ENCODE assay signal across 1 cellular context in genomic region chr6:39207421-39208232, GRCh38.
TF ChIP-seq lines count a peak whose summit lies in the region.

No MANE protein-coding gene starts in this region.

TF ChIP-seq in H1, 55 proteins besides CTCF, POLR2A, EP300 and RAD21:
- TF ChIP-seq BACH1 (IDR thresholded peaks at IDR 0.05; ENCODE audit: low read length) (no peak), NANOG (IDR thresholded peaks at IDR 0.05; ENCODE audit: insufficient read depth, low read depth, low read length, poor library complexity, severe bottlenecking) (no peak), SIX5 (IDR thresholded peaks at IDR 0.05; ENCODE audit: low read depth, low read length) (no peak), ATF2 (IDR thresholded peaks at IDR 0.05; ENCODE audit: low read length) (no peak), TCF12 (IDR thresholded peaks at IDR 0.05; ENCODE audit: low read depth, low read length) (no peak), SP4 (IDR thresholded peaks at IDR 0.05; ENCODE audit: low read length) (no peak)
